In genomic region chr1:211009944-211010343, GRCh38 we compare ENCODE assay signal across 15 cellular contexts.
"Had no signal": no experiment of that assay in that cellular context is flagged by ENCODE, and none has a peak within 500 bp of the region (broad histone marks: within the 10 kb centered on the region; RNA-seq: fewer than 3 reads in every experiment).

No MANE protein-coding gene starts in this region.

- H3K4me3 ChIP-seq: cardiac muscle cell, spleen, testis had no signal

- H3K4me1 ChIP-seq: spleen, testis had no signal

- H3K9me3 Mint-ChIP-seq: activated T-helper 1 cell treated with anti-CD3 and anti-CD28 coated beads, Interleukin-12 subunit alpha, Interleukin-12 subunit beta, Interleukin-2, Interleukin-4 antibody, amounts not matched to agents 30 ng/mL and 10 ng/mL and 1 ng/mL, durations not matched to agents 14 hours and 24 hours and 36 hours; natural killer cell; stimulated activated memory B cell treated with anti-CD40 and anti-IgM and Interleukin-4, amounts not matched to agents 10 μg/mL and 1 μg/mL and 100 μg/mL, for 72 hours; type B pancreatic cell had no signal

- H3K4me3 Mint-ChIP-seq: activated naive CD8-positive, alpha-beta T cell; activated T-helper 1 cell treated with anti-CD3 and anti-CD28 coated beads, Interleukin-12 subunit alpha, Interleukin-12 subunit beta, Interleukin-2, Interleukin-4 antibody, amounts not matched to agents 30 ng/mL and 10 ng/mL and 1 ng/mL, durations not matched to agents 14 hours and 24 hours and 36 hours; natural killer cell; stimulated activated memory B cell treated with anti-CD40 and anti-IgM and Interleukin-4, amounts not matched to agents 10 μg/mL and 1 μg/mL and 100 μg/mL, for 72 hours; type B pancreatic cell had no signal

- H3K27ac ChIP-seq: cardiac muscle cell, spleen, testis, VCaP had no signal

- DNase-seq: activated CD4-positive, alpha-beta T cell treated with anti-CD3 and anti-CD28 coated beads, Interleukin-2, amount 50 U/mL, for 48 hours; activated gamma-delta T cell treated with Interleukin-2 at 50 U/mL for 16 hours; amniotic stem cell; dermis blood vessel endothelial cell; effector memory CD4-positive, alpha-beta T cell; natural killer cell; spleen; stimulated activated CD4-positive, alpha-beta T cell treated with anti-CD3 and anti-CD28 coated beads, Interleukin-4, amount 100 ng/mL, for 4 hours; testis had no signal

- ATAC-seq: natural killer cell; stimulated activated memory B cell treated with anti-CD40 and anti-IgM and Interleukin-4, amounts not matched to agents 10 μg/mL and 1 μg/mL and 100 μg/mL, for 72 hours had no signal

- H3K36me3 ChIP-seq: cardiac muscle cell, spleen had no signal

- H3K4me1 Mint-ChIP-seq: natural killer cell; stimulated activated memory B cell treated with anti-CD40 and anti-IgM and Interleukin-4, amounts not matched to agents 10 μg/mL and 1 μg/mL and 100 μg/mL, for 72 hours had no signal

- H3K27me3 ChIP-seq: cardiac muscle cell, testis had no signal

- H3K9me3 ChIP-seq: testis had no signal

- H3K27ac Mint-ChIP-seq: activated naive CD8-positive, alpha-beta T cell; activated T-helper 1 cell treated with anti-CD3 and anti-CD28 coated beads, Interleukin-12 subunit alpha, Interleukin-12 subunit beta, Interleukin-2, Interleukin-4 antibody, amounts not matched to agents 30 ng/mL and 10 ng/mL and 1 ng/mL, durations not matched to agents 14 hours and 24 hours and 36 hours; natural killer cell; stimulated activated memory B cell treated with anti-CD40 and anti-IgM and Interleukin-4, amounts not matched to agents 10 μg/mL and 1 μg/mL and 100 μg/mL, for 72 hours; type B pancreatic cell had no signal

- H3K36me3 Mint-ChIP-seq: activated naive CD8-positive, alpha-beta T cell; natural killer cell; stimulated activated memory B cell treated with anti-CD40 and anti-IgM and Interleukin-4, amounts not matched to agents 10 μg/mL and 1 μg/mL and 100 μg/mL, for 72 hours; type B pancreatic cell had no signal
